8 cellular contexts compared by ENCODE assay signal in the genomic region with DNA sequence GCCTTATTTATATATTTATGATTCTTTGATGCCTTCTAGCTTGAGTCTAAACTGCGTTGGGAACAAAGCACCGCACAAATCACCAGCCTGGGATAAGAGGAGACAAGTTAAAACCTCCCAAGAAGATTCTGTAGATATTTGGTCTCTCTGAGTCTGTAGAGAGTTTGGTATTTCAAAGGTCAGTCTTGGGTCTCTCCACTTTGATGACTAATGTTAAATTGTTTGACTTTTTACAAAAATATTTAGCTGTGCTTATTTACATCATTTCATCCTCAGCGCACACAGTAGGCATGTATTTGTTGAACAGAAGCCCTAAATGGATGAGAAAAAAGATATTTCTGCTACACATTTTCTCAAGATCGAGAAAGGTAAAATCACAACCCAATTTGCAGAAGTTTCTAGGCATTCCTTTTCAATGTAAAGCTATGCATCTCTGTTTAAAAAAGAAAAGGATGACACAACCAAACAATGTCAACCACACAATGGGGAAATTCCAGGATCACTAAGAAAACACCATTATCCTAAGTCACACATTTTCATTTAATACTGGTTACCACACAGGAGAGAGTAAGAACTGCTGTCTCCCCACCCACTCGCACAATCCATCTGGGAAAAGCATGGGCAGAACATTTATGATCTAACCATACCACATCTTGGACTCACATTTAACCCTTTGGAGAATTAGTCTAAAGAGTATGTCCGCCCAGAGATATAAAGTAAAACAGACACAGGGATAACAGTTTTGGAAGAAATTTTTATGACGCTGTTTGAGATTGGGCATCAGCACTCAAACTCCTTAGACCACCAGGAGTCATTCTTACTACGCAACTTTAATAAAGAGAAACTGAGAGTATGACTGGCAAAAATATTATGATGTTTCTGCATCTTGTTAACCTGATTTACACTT. TPM values are rescaled to one million over a fixed set of nuclear protein-coding genes. Genes with fewer than 3 reads are reported as not detected.
DNase-seq lines count a peak whose midpoint lies in the region; ATAC-seq, FAIRE-seq and TF ChIP-seq lines count a peak whose summit lies in the region.

No MANE protein-coding gene starts in this region.

- H3K79me2 ChIP-seq in endothelial cell of umbilical vein (ENCODE audit: control insufficient read depth, insufficient read depth, low read length), result peaks cover 48% of the 10 kb centered on the region

- no peaks in the 10 kb centered on the region for H3K9me3 ChIP-seq in endothelial cell of umbilical vein (replicated peaks; ENCODE audit: control insufficient read depth, insufficient read depth, low read length)
- H3K9me3 ChIP-seq in neutrophil, result no peaks in the 10 kb centered on the region

- H3K9me3 Mint-ChIP-seq in activated T-cell treated with anti-CD3 and anti-CD28 coated beads, Interleukin-2, amount 50 U/mL, for 72 hours, result no peaks in the 10 kb centered on the region

- peak overlapping the region; percentile 95 for H3K9ac ChIP-seq in endothelial cell of umbilical vein (replicated peaks; ENCODE audit: extremely low read depth, insufficient read depth, low read length)

- BruUV-seq in endothelial cell of umbilical vein (replicated peaks; lab: Mats Ljungman, UMichigan), result TSS peak; percentile 55

- in situ Hi-C loops in SK-MEL-5 (cut with HindIII; ENCODE audit: low pct_unique_long_range_greater_than_20kb, low sequenced_read_pairs), result no loop called here

- H3K9me1 ChIP-seq in endothelial cell of umbilical vein (replicated peaks; ENCODE audit: control insufficient read depth, extremely low read depth, insufficient read depth, low read length), result no peaks in the 10 kb centered on the region

- CTCF ChIA-PET in endothelial cell of umbilical vein (lab: Charles Lee), result interaction anchor here (0.6 to 3.7 kb wide), 37 partner anchors 9 to 303 kb away, joined by 3 to 77 read pairs (median 5); a partner anchor contains a TSS

- POLR2A ChIA-PET in endothelial cell of umbilical vein (lab: Charles Lee), result interaction anchor here (0.6 kb wide), 1 partner anchor 205 kb away, joined by 3 read pairs; no protein-coding TSS in a partner anchor

- H3K27ac Mint-ChIP-seq in activated T-cell treated with anti-CD3 and anti-CD28 coated beads, Interleukin-2, amount 50 U/mL, for 72 hours, result peak overlapping the region; percentile 81

- H2AFZ ChIP-seq in endothelial cell of umbilical vein (ENCODE audit: low read depth, low read length), result no peak overlapping the region

- FAIRE-seq in endothelial cell of umbilical vein (lab: Jason Lieb, UNC), result peak; percentile 59

- H3K27ac ChIP-seq in endothelial cell of umbilical vein (ENCODE audit: insufficient read depth, low read depth, low read length), result peak overlapping the region; percentile 78
- no peak overlapping the region for H3K27ac ChIP-seq in neutrophil

- peak overlapping the region; percentile 88 to 97 for H3K4me3 Mint-ChIP-seq in activated T-cell treated with anti-CD3 and anti-CD28 coated beads, Interleukin-2, amount 50 U/mL, for 72 hours

- H3K27me3 ChIP-seq in endothelial cell of umbilical vein (ENCODE audit: control insufficient read depth in 2 of 2, insufficient read depth in 2 of 2, low read length in 2 of 2) (peaks cover 0 to 1% of the 10 kb centered on the region in 2 experiments), neutrophil (peaks cover 10% of the 10 kb centered on the region)

- no peaks in the 10 kb centered on the region for H4K20me1 ChIP-seq in endothelial cell of umbilical vein (replicated peaks; ENCODE audit: control insufficient read depth, extremely low read depth, insufficient read depth, low read length)

- no peak for TF ChIP-seq POLR2A in endothelial cell of umbilical vein (IDR thresholded peaks at IDR 0.05; ENCODE audit: low read depth, low read length)

- H3K4me1 Mint-ChIP-seq in activated T-cell treated with anti-CD3 and anti-CD28 coated beads, Interleukin-2, amount 50 U/mL, for 72 hours (ENCODE audit: low read depth), result peaks cover 47% of the 10 kb centered on the region

- H3K36me3 ChIP-seq in endothelial cell of umbilical vein (ENCODE audit: control insufficient read depth in 2 of 2, extremely low read depth in 1 of 2, insufficient read depth in 2 of 2, low read length in 2 of 2) (no peaks in the 10 kb centered on the region), neutrophil (no peaks in the 10 kb centered on the region)

- peak overlapping the region in 2 of 3 experiments; percentile 71 to 80 for H3K4me3 ChIP-seq in endothelial cell of umbilical vein (replicated peaks in 1 of 3; ENCODE audit: insufficient read depth in 1 of 3, low read depth in 1 of 3, low read length in 3 of 3)
- H3K4me3 ChIP-seq in neutrophil (ENCODE audit: low read depth in 1 of 2, low read length in 1 of 2), result peak overlapping the region; percentile 90 to 98

- peak overlapping the region; percentile 80 for H3K4me2 ChIP-seq in endothelial cell of umbilical vein (ENCODE audit: insufficient read depth, low read length)

- dilution Hi-C loops in endothelial cell of umbilical vein (cut with MboI; ENCODE audit: extremely low pct_ligation_motif_present, low sequenced_read_pairs), result no loop called here

- no peak for TF ChIP-seq CTCF in endothelial cell of umbilical vein (IDR thresholded peaks at IDR 0.05; ENCODE audit: extremely low read depth in 1 of 2, insufficient read depth in 1 of 2, low read depth in 1 of 2, low read length in 2 of 2)
- no peak for TF ChIP-seq CTCF in neutrophil (IDR thresholded peaks at IDR 0.05)

- H3K36me3 Mint-ChIP-seq in activated T-cell treated with anti-CD3 and anti-CD28 coated beads, Interleukin-2, amount 50 U/mL, for 72 hours (ENCODE audit: insufficient read depth in 2 of 2), result peaks cover 34 to 45% of the 10 kb centered on the region in 2 donors

- intact Hi-C loops in endothelial cell of umbilical vein (cut with micrococcal nuclease), result loop anchor here (1.0 to 5.0 kb wide), 3 partner anchors 65 to 134 kb away; no protein-coding TSS in a partner anchor

- no peaks in the 10 kb centered on the region for H3K27me3 Mint-ChIP-seq in activated T-cell treated with anti-CD3 and anti-CD28 coated beads, Interleukin-2, amount 50 U/mL, for 72 hours (ENCODE audit: low read depth)

- DNase-seq in activated T-cell treated with anti-CD3 and anti-CD28 coated beads, Interleukin-2, amount 50 U/mL, for 72 hours, result no peak
- DNase-seq in activated T-cell treated with anti-CD3 and anti-CD28 coated beads, Interleukin-2, amount 50 U/mL, for 48 hours, result no peak
- peak; percentile 27 for DNase-seq in SK-MEL-5 (ENCODE audit: low read depth, low spot score)
- DNase-seq in endothelial cell of umbilical vein (ENCODE audit: low read depth, low spot score), result peak; percentile 61
- DNase-seq in germinal center (ENCODE audit: low spot score), result no peak

- H3K4me1 ChIP-seq in endothelial cell of umbilical vein (ENCODE audit: control insufficient read depth, extremely low read depth, insufficient read depth, low read length) (peaks cover 29% of the 10 kb centered on the region), neutrophil (ENCODE audit: control insufficient read depth in 1 of 2, insufficient read depth in 1 of 2, low read depth in 1 of 2, low read length in 1 of 2) (peaks cover 41 to 42% of the 10 kb centered on the region in 2 experiments)

- ATAC-seq in activated T-cell treated with anti-CD3 and anti-CD28 coated beads, Interleukin-2, amount 50 U/mL, for 72 hours (replicated peaks in 1 of 2), result no peak
- ATAC-seq in GM18511 (IDR thresholded peaks at IDR 0.05; ENCODE audit: unreplicated experiment) (no peak), HG02642 (IDR thresholded peaks at IDR 0.05; ENCODE audit: poor library complexity, unreplicated experiment) (no peak)

TF ChIP-seq in endothelial cell of umbilical vein, 7 proteins besides CTCF, POLR2A, EP300 and RAD21:
- TF ChIP-seq EZH2 (IDR thresholded peaks at IDR 0.05; ENCODE audit: borderline replicate concordance, low read depth, low read length, severe bottlenecking) (no peak), JUN (IDR thresholded peaks at IDR 0.05; ENCODE audit: borderline replicate concordance, insufficient read depth, insufficient read length, low read depth) (peak; percentile 28), POLR2AphosphoS5 (IDR thresholded peaks at IDR 0.05; ENCODE audit: insufficient read depth, low read depth, low read length) (no peak), FOS (IDR thresholded peaks at IDR 0.05; ENCODE audit: borderline replicate concordance, insufficient read depth, low read length) (peak; percentile 36), MYC (IDR thresholded peaks at IDR 0.05; ENCODE audit: low read depth, low read length) (no peak)

RNA-seq across cellular contexts. Expression of a gene that starts 4.4 kb away (rescaled TPM):
- total RNA-seq in activated T-cell treated with anti-CD3 and anti-CD28 coated beads, Interleukin-2, amount 50 U/mL, for 72 hours, result 100 to 1,000 TPM; 213 to 256 TPM
- total RNA-seq in SK-MEL-5 (2014; rRNA removed; shearing (Covaris generic)), result 26.9 and 31.0 TPM in 2 replicates
- 20.7 and 27.5 TPM in 2 replicates for polyA plus RNA-seq in SK-MEL-5 (2015; cell fraction: cytosol; rRNA removed)
- 14.2 and 30.9 TPM in 2 replicates for polyA plus RNA-seq in SK-MEL-5 (2015; cell fraction: nucleus; rRNA removed)
- total RNA-seq in endothelial cell of umbilical vein, result 28.2 and 28.7 TPM in 2 replicates
- polyA plus RNA-seq in endothelial cell of umbilical vein, result 6.0 and 6.7 TPM in 2 replicates
- polyA plus RNA-seq in endothelial cell of umbilical vein (2011; cell fraction: cytosol; rRNA removed), result 5.0 and 5.5 TPM in 2 replicates
- 21.9 and 22.8 TPM in 2 replicates for polyA plus RNA-seq in endothelial cell of umbilical vein (2011; cell fraction: nucleus; rRNA removed)
- polyA plus RNA-seq in endothelial cell of umbilical vein (2012), result 5.2 and 7.4 TPM in 2 replicates
- 37.2 and 55.8 TPM in 2 replicates for polyA minus RNA-seq in endothelial cell of umbilical vein
- polyA minus RNA-seq in endothelial cell of umbilical vein (2011; cell fraction: cytosol; rRNA and poly(A)+ RNA removed), result 90.3 TPM
- 69.8 and 112 TPM in 2 replicates for polyA minus RNA-seq in endothelial cell of umbilical vein (2011; cell fraction: nucleus; rRNA and poly(A)+ RNA removed)

Comparison
In these comparisons a context has a peak if more than half of its experiments do, and no peak if none do; other contexts are left out.
1. DNase-seq: peak in SK-MEL-5 (single experiment) and endothelial cell of umbilical vein (single experiment); none in activated T-cell treated with anti-CD3 and anti-CD28 coated beads, Interleukin-2, amount 50 U/mL, for 72 hours (0 of 2), activated T-cell treated with anti-CD3 and anti-CD28 coated beads, Interleukin-2, amount 50 U/mL, for 48 hours (0 of 2) and germinal center (single experiment).